ENCODE assay signal across 1 cellular context in genomic region chr7:83672157-83672556, GRCh38.
TF ChIP-seq lines count a peak whose summit lies in the region.

No MANE protein-coding gene starts in this region.

TF ChIP-seq in HepG2, 621 proteins besides CTCF, POLR2A, EP300 and RAD21:
- TF ChIP-seq MTF1 (CRISPR knock-in tag; IDR thresholded peaks at IDR 0.05) (no peak), ATF4 (CRISPR knock-in tag; IDR thresholded peaks at IDR 0.05) (no peak), ARID5B (CRISPR knock-in tag; IDR thresholded peaks at IDR 0.05) (no peak), ELF4 (CRISPR knock-in tag; IDR thresholded peaks at IDR 0.05; ENCODE audit: borderline replicate concordance) (no peak), ATRX (CRISPR knock-in tag; IDR thresholded peaks at IDR 0.05; ENCODE audit: borderline replicate concordance) (no peak), PHF20 (CRISPR knock-in tag; IDR thresholded peaks at IDR 0.05) (no peak), ZNF34 (CRISPR knock-in tag; IDR thresholded peaks at IDR 0.05; ENCODE audit: borderline replicate concordance) (no peak), ZNF3 (CRISPR knock-in tag; IDR thresholded peaks at IDR 0.05) (no peak), ELK4 (CRISPR knock-in tag; IDR thresholded peaks at IDR 0.05; ENCODE audit: borderline replicate concordance) (no peak), ZNF546 (CRISPR knock-in tag; conservative IDR thresholded peaks at IDR 0.05) (no peak), FOXA3 (CRISPR knock-in tag; IDR thresholded peaks at IDR 0.05) (no peak), HMG20B (CRISPR knock-in tag; conservative IDR thresholded peaks at IDR 0.05) (no peak), ADNP (CRISPR knock-in tag; IDR thresholded peaks at IDR 0.05) (no peak), KLF16 (CRISPR knock-in tag; IDR thresholded peaks at IDR 0.05) (no peak), ZNF567 (CRISPR knock-in tag; IDR thresholded peaks at IDR 0.05; ENCODE audit: borderline replicate concordance) (no peak), ZNF383 (CRISPR knock-in tag; IDR thresholded peaks at IDR 0.05; ENCODE audit: borderline replicate concordance) (no peak), KLF15 (CRISPR knock-in tag; IDR thresholded peaks at IDR 0.05; ENCODE audit: borderline replicate concordance) (no peak), ZBTB8A (CRISPR knock-in tag; IDR thresholded peaks at IDR 0.05; ENCODE audit: borderline replicate concordance, low read depth) (no peak), ZNF430 (CRISPR knock-in tag; IDR thresholded peaks at IDR 0.05) (no peak), NFRKB (IDR thresholded peaks at IDR 0.05) (no peak)
